Comparison of ENCODE assay signal across 12 cellular contexts in the genomic region with DNA sequence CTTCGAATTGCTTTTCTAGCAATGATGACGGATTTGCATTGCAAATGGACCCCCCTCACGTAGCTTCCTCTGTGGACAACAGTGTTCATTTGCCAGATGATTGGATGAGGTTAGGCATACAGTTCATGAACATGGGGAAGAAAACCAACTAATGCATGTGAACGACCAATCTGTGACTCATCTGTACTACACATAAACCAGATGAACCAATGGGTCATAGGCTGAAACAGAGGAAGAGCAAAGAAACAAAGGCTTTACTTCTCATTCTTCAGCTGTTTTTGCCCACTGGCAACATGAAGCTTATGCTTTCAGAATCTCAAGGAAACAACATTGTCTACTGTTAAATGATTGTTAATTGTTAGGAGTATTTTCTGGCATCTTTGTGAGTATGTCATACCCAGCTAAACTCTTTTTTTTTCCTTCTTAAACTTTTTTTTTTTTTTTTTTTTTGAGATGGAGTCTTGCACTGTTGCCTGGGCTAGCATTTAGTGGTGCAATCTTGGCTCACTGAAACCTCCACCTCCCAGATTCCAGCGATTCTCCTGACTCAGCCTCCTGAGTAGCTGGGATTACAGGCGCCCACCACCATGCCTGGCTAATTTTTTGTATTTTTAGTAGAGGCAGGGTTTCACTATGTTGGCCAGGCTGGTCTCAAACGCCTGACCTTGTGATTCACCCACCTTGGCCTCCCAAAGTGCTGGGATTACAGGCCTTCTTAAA. TPM values are rescaled to one million over a fixed set of nuclear protein-coding genes. Genes with fewer than 3 reads are reported as not detected.
A peak's percentile ranks its signal among the peaks of the same experiment; 100 is the strongest.
DNase-seq lines count a peak whose midpoint lies in the region; ATAC-seq and TF ChIP-seq lines count a peak whose summit lies in the region.
"Had no signal": no experiment of that assay in that cellular context is flagged by ENCODE, and none has a peak within 500 bp of the region (broad histone marks: within the 10 kb centered on the region; RNA-seq: fewer than 3 reads in every experiment).

No MANE protein-coding gene starts in this region.

- H3K4me1 ChIP-seq in RWPE2 (ENCODE audit: insufficient read depth, poor library complexity, severe bottlenecking) = peaks cover 67% of the 10 kb centered on the region
- H3K4me1 ChIP-seq in MM.1S (ENCODE audit: low read length) = no peaks in the 10 kb centered on the region

- no peak overlapping the region for H3K9ac ChIP-seq in MM.1S (ENCODE audit: low read length)

- H3K4me2 ChIP-seq in MM.1S (ENCODE audit: low read depth, low read length) = no peak overlapping the region

- TF ChIP-seq CTCF in RWPE2 (IDR thresholded peaks at IDR 0.05; ENCODE audit: poor library complexity, severe bottlenecking) = no peak
- no peak for TF ChIP-seq CTCF in MM.1S (IDR thresholded peaks at IDR 0.05; ENCODE audit: low read length)

- no peaks in the 10 kb centered on the region for H3F3A ChIP-seq in MM.1S (ENCODE audit: insufficient read depth, low read length)

- DNase-seq in HCEC 1CT (peak; percentile 95), RWPE2 (ENCODE audit: low spot score) (no peak), fibroblast of gingiva (ENCODE audit: low read depth) (peak; percentile 64), stromal cell of bone marrow (ENCODE audit: low read depth) (peak; percentile 74), NCI-H524 treated with DMSO at 0.1 percent for 48 hours (lab: John Stamatoyannopoulos, UW) (no peak), MM.1S (no peak), DMS114 treated with DMSO at 0.1 percent for 48 hours (lab: John Stamatoyannopoulos, UW; ENCODE audit: unreplicated experiment) (no peak), T-helper 17 cell (no peak)
- DNase-seq: activated CD4-positive, alpha-beta memory T cell treated with anti-CD3 and anti-CD28 coated beads for 36 hours had no signal

- H3K27me3 ChIP-seq in RWPE2 (ENCODE audit: insufficient read depth, poor library complexity, severe bottlenecking) (no peaks in the 10 kb centered on the region), MM.1S (replicated peaks; ENCODE audit: insufficient read depth, low read length) (no peaks in the 10 kb centered on the region)

- H3K9me2 ChIP-seq in MM.1S (replicated peaks; ENCODE audit: insufficient read depth, low read length) = no peaks in the 10 kb centered on the region

- H3K36me3 Mint-ChIP-seq in T-helper 17 cell (ENCODE audit: low read depth) = no peaks in the 10 kb centered on the region
- H3K36me3 Mint-ChIP-seq: activated CD4-positive, alpha-beta memory T cell treated with anti-CD3 and anti-CD28 coated beads for 36 hours; activated naive CD4-positive, alpha-beta T cell treated with anti-CD3 and anti-CD28 coated beads, Interleukin-2, amount 50 U/mL, for 24 hours had no signal

- no peaks in the 10 kb centered on the region for H3K9me3 ChIP-seq in RWPE2 (ENCODE audit: severe bottlenecking)
- H3K9me3 ChIP-seq in MM.1S (replicated peaks; ENCODE audit: insufficient read depth, low read length) = no peaks in the 10 kb centered on the region
- no peaks in the 10 kb centered on the region for H3K9me3 ChIP-seq in T-helper 17 cell (ENCODE audit: control insufficient read depth, low read length, poor library complexity, severe bottlenecking)

- H3K4me1 Mint-ChIP-seq in T-helper 17 cell = no peaks in the 10 kb centered on the region
- H3K4me1 Mint-ChIP-seq: activated naive CD4-positive, alpha-beta T cell treated with anti-CD3 and anti-CD28 coated beads, Interleukin-2, amount 50 U/mL, for 24 hours had no signal

- no peak overlapping the region for H2AFZ ChIP-seq in MM.1S (ENCODE audit: low read length)

- H3K27ac ChIP-seq in RWPE2 (ENCODE audit: poor library complexity, severe bottlenecking) (peak overlapping the region; percentile 76), MM.1S (ENCODE audit: low read length) (no peak overlapping the region)
- H3K27ac ChIP-seq: HL-60 had no signal

- H3K27me3 Mint-ChIP-seq in T-helper 17 cell = peaks cover 5% of the 10 kb centered on the region
- H3K27me3 Mint-ChIP-seq: activated CD4-positive, alpha-beta memory T cell treated with anti-CD3 and anti-CD28 coated beads for 36 hours; activated naive CD4-positive, alpha-beta T cell treated with anti-CD3 and anti-CD28 coated beads, Interleukin-2, amount 50 U/mL, for 24 hours had no signal

- H3K4me3 Mint-ChIP-seq in T-helper 17 cell = no peak overlapping the region
- H3K4me3 Mint-ChIP-seq: activated CD4-positive, alpha-beta memory T cell treated with anti-CD3 and anti-CD28 coated beads for 36 hours; activated naive CD4-positive, alpha-beta T cell treated with anti-CD3 and anti-CD28 coated beads, Interleukin-2, amount 50 U/mL, for 24 hours had no signal

- H3K79me2 ChIP-seq in MM.1S (ENCODE audit: low read length) = no peaks in the 10 kb centered on the region

- ATAC-seq in RWPE2 (ENCODE audit: low read depth) (peak; percentile 75), T-helper 17 cell (no peak)

- H4K20me1 ChIP-seq in MM.1S (ENCODE audit: insufficient read depth, low read length) = no peaks in the 10 kb centered on the region

- no peak overlapping the region for H3K27ac Mint-ChIP-seq in T-helper 17 cell
- H3K27ac Mint-ChIP-seq: activated CD4-positive, alpha-beta memory T cell treated with anti-CD3 and anti-CD28 coated beads for 36 hours; activated naive CD4-positive, alpha-beta T cell treated with anti-CD3 and anti-CD28 coated beads, Interleukin-2, amount 50 U/mL, for 24 hours had no signal

- H3K4me3 ChIP-seq in RWPE2 (ENCODE audit: severe bottlenecking) (no peak overlapping the region), MM.1S (ENCODE audit: low read length) (no peak overlapping the region)
- H3K4me3 ChIP-seq: skin epidermis had no signal

- H3K36me3 ChIP-seq in RWPE2 (ENCODE audit: low read depth) (peaks cover 73% of the 10 kb centered on the region), MM.1S (replicated peaks; ENCODE audit: insufficient read depth, low read length) (no peaks in the 10 kb centered on the region)

RNA-seq across cellular contexts. Expression of a gene that starts 35.5 kb away (rescaled TPM):
- total RNA-seq in T-helper 17 cell = not detected
- total RNA-seq: activated CD4-positive, alpha-beta memory T cell treated with anti-CD3 and anti-CD28 coated beads for 36 hours had no signal

Comparison
In these comparisons a context has a peak if more than half of its experiments do, and no peak if none do; other contexts are left out.
1. DNase-seq: peak in HCEC 1CT (single experiment), fibroblast of gingiva (single experiment) and stromal cell of bone marrow (single experiment); none in RWPE2 (single experiment), NCI-H524 treated with DMSO at 0.1 percent for 48 hours (single experiment), MM.1S (single experiment), DMS114 treated with DMSO at 0.1 percent for 48 hours (single experiment) and T-helper 17 cell (0 of 3).